12 cellular contexts compared by ENCODE assay signal in the genomic region with DNA sequence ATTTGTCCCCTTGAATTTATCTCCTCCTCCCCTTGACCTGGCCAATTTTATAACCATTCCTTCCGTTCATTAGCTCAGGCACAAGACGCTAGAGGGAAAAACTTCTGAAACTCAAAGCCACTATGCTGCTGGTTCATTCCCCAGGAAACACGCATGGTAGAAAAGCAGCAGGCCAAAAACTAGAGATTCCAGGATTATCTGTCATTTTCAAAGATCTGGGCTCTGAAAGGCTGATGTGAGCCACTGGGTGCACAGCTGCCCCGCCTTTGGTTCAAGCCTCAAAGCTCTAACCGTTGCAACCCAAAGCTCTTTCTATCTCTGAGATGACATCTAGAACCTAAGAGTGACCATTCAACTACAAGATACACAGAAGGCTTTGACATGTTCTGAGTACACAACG. TPM values are rescaled to one million over a fixed set of nuclear protein-coding genes. Genes with fewer than 3 reads are reported as not detected.
A peak's percentile ranks its signal among the peaks of the same experiment; 100 is the strongest.
DNase-seq lines count a peak whose midpoint lies in the region; ATAC-seq and TF ChIP-seq lines count a peak whose summit lies in the region.
"Had no signal": no experiment of that assay in that cellular context is flagged by ENCODE, and none has a peak within 500 bp of the region (broad histone marks: within the 10 kb centered on the region; RNA-seq: fewer than 3 reads in every experiment).

No MANE protein-coding gene starts in this region.

- H3K36me3 Mint-ChIP-seq in CD14-positive monocyte: peaks cover 14 to 19% of the 10 kb centered on the region in 2 donors
- H3K36me3 Mint-ChIP-seq in activated T-helper 17 cell treated with anti-CD3 and anti-CD28 coated beads, Interleukin-2, amount 50 U/mL, for 72 hours (ENCODE audit: low read depth): peaks cover 73% of the 10 kb centered on the region
- H3K36me3 Mint-ChIP-seq in nephron (ENCODE audit: low read depth): peaks cover 24% of the 10 kb centered on the region
- H3K36me3 Mint-ChIP-seq in T-cell: peaks cover 7% of the 10 kb centered on the region

- no peak overlapping the region for H3K4me3 ChIP-seq in DND-41 (ENCODE audit: low read depth in 1 of 2, low read length in 2 of 2)
- H3K4me3 ChIP-seq: tibial artery had no signal

- POLR2A ChIA-PET in T-cell (lab: Charles Lee): no interaction called here

- H3K4me2 ChIP-seq in DND-41 (ENCODE audit: insufficient read depth, low read length): peak overlapping the region; percentile 15; the same call in 1 of the 2 replicates

- H3K9me3 Mint-ChIP-seq in CD14-positive monocyte: no peaks in the 10 kb centered on the region
- no peaks in the 10 kb centered on the region for H3K9me3 Mint-ChIP-seq in activated T-helper 17 cell treated with anti-CD3 and anti-CD28 coated beads, Interleukin-2, amount 50 U/mL, for 72 hours
- no peaks in the 10 kb centered on the region for H3K9me3 Mint-ChIP-seq in nephron
- H3K9me3 Mint-ChIP-seq in T-cell: no peaks in the 10 kb centered on the region

- peaks cover 24% of the 10 kb centered on the region for H3K4me1 ChIP-seq in DND-41 (ENCODE audit: insufficient read depth, low read length)

- H4K20me1 ChIP-seq in DND-41 (ENCODE audit: insufficient read depth, low read length): peaks cover 75% of the 10 kb centered on the region

- no peak overlapping the region for H3K4me3 Mint-ChIP-seq in CD14-positive monocyte
- peak overlapping the region; percentile 19 for H3K4me3 Mint-ChIP-seq in activated T-helper 17 cell treated with anti-CD3 and anti-CD28 coated beads, Interleukin-2, amount 50 U/mL, for 72 hours
- peak overlapping the region; percentile 53 to 72 (median 64) for H3K4me3 Mint-ChIP-seq in nephron
- peak overlapping the region in 1 of 3 donors; percentile 25 for H3K4me3 Mint-ChIP-seq in T-cell

- no peak overlapping the region for H3K9ac ChIP-seq in DND-41 (ENCODE audit: low read depth, low read length)

- ATAC-seq in DND-41 (ENCODE audit: insufficient read depth, low read depth) (no peak), HG02588 (IDR thresholded peaks at IDR 0.05; ENCODE audit: unreplicated experiment) (no peak), T-cell (replicated peaks in 1 of 4) (no peak)
- no peak for ATAC-seq in activated T-helper 17 cell treated with anti-CD3 and anti-CD28 coated beads, Interleukin-2, amount 50 U/mL, for 72 hours (replicated peaks)

- intact Hi-C loops in CD14-positive monocyte (cut with micrococcal nuclease): loop anchor here in 1 of 2 donors (10.0 kb wide), 1 partner anchor 1950 kb away; a partner anchor contains a TSS

- H3K27me3 ChIP-seq in DND-41 (ENCODE audit: insufficient read depth, low read length, poor library complexity): no peaks in the 10 kb centered on the region
- H3K27me3 ChIP-seq: tibial artery had no signal

- H3K27ac Mint-ChIP-seq in CD14-positive monocyte: peak overlapping the region in 4 of 7 donors; percentile 33 to 48 (median 41)
- H3K27ac Mint-ChIP-seq in activated T-helper 17 cell treated with anti-CD3 and anti-CD28 coated beads, Interleukin-2, amount 50 U/mL, for 72 hours: peak overlapping the region; percentile 39
- peak overlapping the region; percentile 76 to 82 (median 79) for H3K27ac Mint-ChIP-seq in nephron
- peak overlapping the region in 1 of 2 donors; percentile 1 for H3K27ac Mint-ChIP-seq in T-cell

- peaks cover 100% of the 10 kb centered on the region for H3K79me2 ChIP-seq in DND-41 (ENCODE audit: insufficient read depth, low read length)

- no peak overlapping the region for H3K27ac ChIP-seq in DND-41 (ENCODE audit: low read length)
- H3K27ac ChIP-seq: tibial artery had no signal

- peaks cover 58% of the 10 kb centered on the region for H3K36me3 ChIP-seq in DND-41 (ENCODE audit: insufficient read depth, low read length)
- H3K36me3 ChIP-seq: tibial artery had no signal

- TF ChIP-seq CTCF in CD14-positive monocyte (IDR thresholded peaks at IDR 0.05) (no peak), DND-41 (IDR thresholded peaks at IDR 0.05; ENCODE audit: borderline replicate concordance, extremely low read depth, low read length, poor library complexity, severe bottlenecking) (no peak), nephron (IDR thresholded peaks at IDR 0.05; ENCODE audit: unreplicated experiment in 3 of 3) (no peak)

- H3K9me3 ChIP-seq in DND-41 (ENCODE audit: insufficient read depth, low read length, severe bottlenecking): no peaks in the 10 kb centered on the region
- H3K9me3 ChIP-seq: tibial artery had no signal

- CTCF ChIA-PET in T-cell (lab: Charles Lee): no interaction called here

- H3K4me1 Mint-ChIP-seq in CD14-positive monocyte (peaks cover 67% of the 10 kb centered on the region), nephron (peaks cover 65% of the 10 kb centered on the region), T-cell (peaks cover 70 to 73% (median 71%) of the 10 kb centered on the region in 3 donors)
- peaks cover 43% of the 10 kb centered on the region for H3K4me1 Mint-ChIP-seq in activated T-helper 17 cell treated with anti-CD3 and anti-CD28 coated beads, Interleukin-2, amount 50 U/mL, for 72 hours

- H3K27me3 Mint-ChIP-seq in CD14-positive monocyte (ENCODE audit: low read depth in 3 of 3): peaks cover 0 to 1% (median 0%) of the 10 kb centered on the region in 3 donors
- no peaks in the 10 kb centered on the region for H3K27me3 Mint-ChIP-seq in activated T-helper 17 cell treated with anti-CD3 and anti-CD28 coated beads, Interleukin-2, amount 50 U/mL, for 72 hours
- H3K27me3 Mint-ChIP-seq in nephron (ENCODE audit: low read depth): no peaks in the 10 kb centered on the region
- no peaks in the 10 kb centered on the region for H3K27me3 Mint-ChIP-seq in T-cell

- DNase-seq in CD14-positive monocyte (ENCODE audit: low spot score): no peak
- DNase-seq in DND-41: no peak
- no peak for DNase-seq in T-cell
- no peak for DNase-seq in NCI-H345 treated with DMSO at 0.1 percent for 48 hours (lab: John Stamatoyannopoulos, UW; ENCODE audit: unreplicated experiment)
- DNase-seq: NCI-H1930; NCI-H526; stimulated activated CD4-positive, alpha-beta T cell treated with anti-CD3 and anti-CD28 coated beads, Interleukin-1b, Interleukin-23, amount 100 ng/mL, for 48 hours; T1000; tibial artery had no signal

- H2AFZ ChIP-seq in DND-41 (ENCODE audit: low read depth, low read length): no peak overlapping the region

RNA-seq across cellular contexts. Expression of a gene that starts 6.1 kb away (rescaled TPM):
- 10 to 100 TPM; 86.8 to 98.8 TPM for polyA plus RNA-seq in CD14-positive monocyte
- 100 to 1,000 TPM; 130 to 221 TPM for total RNA-seq in activated T-helper 17 cell treated with anti-CD3 and anti-CD28 coated beads, Interleukin-2, amount 50 U/mL, for 72 hours
- total RNA-seq in T-cell: 100 to 1,000 TPM in 4 of 5 donors, 10 to 100 TPM in 1; 93.2 to 123 (median 116) TPM

Comparison
In these comparisons a context has a peak if more than half of its experiments do, and no peak if none do; other contexts are left out.
1. H3K4me3 Mint-ChIP-seq: peak in activated T-helper 17 cell treated with anti-CD3 and anti-CD28 coated beads, Interleukin-2, amount 50 U/mL, for 72 hours (single experiment) and nephron (3 of 3); none in CD14-positive monocyte (0 of 2).